ENCODE assay signal across 28 cellular contexts in genomic region chr6:81396916-81397315, GRCh38.
"Had no signal": no experiment of that assay in that cellular context is flagged by ENCODE, and none has a peak within 500 bp of the region (broad histone marks: within the 10 kb centered on the region; RNA-seq: fewer than 3 reads in every experiment).

No MANE protein-coding gene starts in this region.

- DNase-seq: activated effector memory CD4-positive, alpha-beta T cell treated with anti-CD3 and anti-CD28 coated beads, Interleukin-2, amount 50 U/mL, for 16 hours; activated effector memory CD4-positive, alpha-beta T cell treated with Interleukin-2 at 50 U/mL for 16 hours; activated gamma-delta T cell; activated gamma-delta T cell treated with Interleukin-2 at 50 U/mL for 16 hours; activated naive CD4-positive, alpha-beta T cell; activated naive CD4-positive, alpha-beta T cell treated with anti-CD3 and anti-CD28 coated beads for 36 hours; activated naive CD4-positive, alpha-beta T cell treated with anti-CD3 and anti-CD28 coated beads, Interleukin-2, amount 10 ng/mL, durations not matched to agents 7 days and 5 days; activated naive CD4-positive, alpha-beta T cell treated with anti-CD3 and anti-CD28 coated beads, Interleukin-2, amount 50 U/mL, for 16 hours; activated naive CD4-positive, alpha-beta T cell treated with Interleukin-2 at 50 U/mL for 16 hours; activated naive CD8-positive, alpha-beta T cell treated with anti-CD3 and anti-CD28 coated beads for 36 hours; activated naive CD8-positive, alpha-beta T cell treated with anti-CD3 and anti-CD28 coated beads, Interleukin-2, amount 10 ng/mL, durations not matched to agents 7 days and 5 days; activated naive CD8-positive, alpha-beta T cell treated with anti-CD3 and anti-CD28 coated beads, Interleukin-2, amount 50 U/mL, for 24 hours; activated T-cell treated with anti-CD3 and anti-CD28 coated beads, Interleukin-2, amount 50 U/mL, for 24 hours; activated T-cell treated with anti-CD3 and anti-CD28 coated beads, Interleukin-2, amount 50 U/mL, for 4 hours; activated T-cell treated with anti-CD3 and anti-CD28 coated beads, Interleukin-2, amount 50 U/mL, for 48 hours; activated T-cell treated with anti-CD3 and anti-CD28 coated beads, Interleukin-2, amount 50 U/mL, for 72 hours; adrenal gland; amniotic stem cell; amygdala; anterior cingulate cortex; aorta; body of pancreas; brain microvascular endothelial cell; caudate nucleus; central memory CD4-positive, alpha-beta T cell; cerebellar nuclear complex had no signal

- ATAC-seq: activated naive CD4-positive, alpha-beta T cell treated with anti-CD3 and anti-CD28 coated beads, Interleukin-2, amount 50 U/mL, for 72 hours; activated naive CD8-positive, alpha-beta T cell treated with anti-CD3 and anti-CD28 coated beads, Interleukin-2, amount 50 U/mL, for 24 hours; activated T-cell treated with anti-CD3 and anti-CD28 coated beads, Interleukin-2, amount 50 U/mL, for 4 hours; activated T-cell treated with anti-CD3 and anti-CD28 coated beads, Interleukin-2, amount 50 U/mL, for 72 hours; activated T-helper 17 cell treated with anti-CD3 and anti-CD28 coated beads, Interleukin-2, amount 50 U/mL, for 72 hours; body of pancreas had no signal
